ENCODE assay signal across 2 cellular contexts in genomic region chr10:103762924-103763323, GRCh38.
TF ChIP-seq lines count a peak whose summit lies in the region.

No MANE protein-coding gene starts in this region.

TF ChIP-seq in SK-N-SH, 30 proteins besides CTCF, POLR2A, EP300 and RAD21 (continued from another document):
- TF ChIP-seq, protein P1, sequence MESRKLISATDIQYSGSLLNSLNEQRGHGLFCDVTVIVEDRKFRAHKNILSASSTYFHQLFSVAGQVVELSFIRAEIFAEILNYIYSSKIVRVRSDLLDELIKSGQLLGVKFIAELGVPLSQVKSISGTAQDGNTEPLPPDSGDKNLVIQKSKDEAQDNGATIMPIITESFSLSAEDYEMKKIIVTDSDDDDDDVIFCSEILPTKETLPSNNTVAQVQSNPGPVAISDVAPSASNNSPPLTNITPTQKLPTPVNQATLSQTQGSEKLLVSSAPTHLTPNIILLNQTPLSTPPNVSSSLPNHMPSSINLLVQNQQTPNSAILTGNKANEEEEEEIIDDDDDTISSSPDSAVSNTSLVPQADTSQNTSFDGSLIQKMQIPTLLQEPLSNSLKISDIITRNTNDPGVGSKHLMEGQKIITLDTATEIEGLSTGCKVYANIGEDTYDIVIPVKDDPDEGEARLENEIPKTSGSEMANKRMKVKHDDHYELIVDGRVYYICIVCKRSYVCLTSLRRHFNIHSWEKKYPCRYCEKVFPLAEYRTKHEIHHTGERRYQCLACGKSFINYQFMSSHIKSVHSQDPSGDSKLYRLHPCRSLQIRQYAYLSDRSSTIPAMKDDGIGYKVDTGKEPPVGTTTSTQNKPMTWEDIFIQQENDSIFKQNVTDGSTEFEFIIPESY (IDR thresholded peaks at IDR 0.05; ENCODE audit: borderline replicate concordance, low read depth), result no peak

TF ChIP-seq in SK-N-SH treated with all-trans-retinoic acid at 6 μM for 48 hours, 23 proteins besides CTCF, POLR2A, EP300 and RAD21 (continued from another document):
- TF ChIP-seq, protein P2, sequence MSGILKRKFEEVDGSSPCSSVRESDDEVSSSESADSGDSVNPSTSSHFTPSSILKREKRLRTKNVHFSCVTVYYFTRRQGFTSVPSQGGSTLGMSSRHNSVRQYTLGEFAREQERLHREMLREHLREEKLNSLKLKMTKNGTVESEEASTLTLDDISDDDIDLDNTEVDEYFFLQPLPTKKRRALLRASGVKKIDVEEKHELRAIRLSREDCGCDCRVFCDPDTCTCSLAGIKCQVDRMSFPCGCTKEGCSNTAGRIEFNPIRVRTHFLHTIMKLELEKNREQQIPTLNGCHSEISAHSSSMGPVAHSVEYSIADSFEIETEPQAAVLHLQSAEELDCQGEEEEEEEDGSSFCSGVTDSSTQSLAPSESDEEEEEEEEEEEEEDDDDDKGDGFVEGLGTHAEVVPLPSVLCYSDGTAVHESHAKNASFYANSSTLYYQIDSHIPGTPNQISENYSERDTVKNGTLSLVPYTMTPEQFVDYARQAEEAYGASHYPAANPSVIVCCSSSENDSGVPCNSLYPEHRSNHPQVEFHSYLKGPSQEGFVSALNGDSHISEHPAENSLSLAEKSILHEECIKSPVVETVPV (CRISPR knock-in tag; IDR thresholded peaks at IDR 0.05), result no peak
- no peak for TF ChIP-seq ZNF8 (CRISPR knock-in tag; IDR thresholded peaks at IDR 0.05)
- no peak for TF ChIP-seq ZNF70 (CRISPR knock-in tag; IDR thresholded peaks at IDR 0.05)
- TF ChIP-seq OSR1 (CRISPR knock-in tag; IDR thresholded peaks at IDR 0.05), result no peak
- no peak for TF ChIP-seq TSHZ2 (CRISPR knock-in tag; IDR thresholded peaks at IDR 0.05)
- TF ChIP-seq GLIS3 (CRISPR knock-in tag; IDR thresholded peaks at IDR 0.05), result no peak
- no peak for TF ChIP-seq ZFP30 (CRISPR knock-in tag; IDR thresholded peaks at IDR 0.05)
